In genomic region chr1:183277821-183278735, GRCh38 we compare ENCODE assay signal across 11 cellular contexts.
DNase-seq lines count a peak whose midpoint lies in the region; TF ChIP-seq lines count a peak whose summit lies in the region.
"Had no signal": no experiment of that assay in that cellular context is flagged by ENCODE, and none has a peak within 500 bp of the region (broad histone marks: within the 10 kb centered on the region; RNA-seq: fewer than 3 reads in every experiment).

No MANE protein-coding gene starts in this region.

- DNase-seq in Daoy (ENCODE audit: low read depth) (peak; percentile 70), NCI-H460 (ENCODE audit: extremely low read depth, low read depth) (peak; percentile 99), fibroblast of lung (ENCODE audit: low read depth in 2 of 2) (peak; percentile 38 to 82), progenitor cell of endocrine pancreas (ENCODE audit: low spot score, unreplicated experiment) (no peak), cerebellar cortex (ENCODE audit: low spot score) (no peak), NAMALWA (ENCODE audit: low spot score) (no peak), UCSD-AML1 (lab: John Stamatoyannopoulos, UW; ENCODE audit: unreplicated experiment) (no peak)
- no peak for DNase-seq in activated T-cell treated with anti-CD3 and anti-CD28 coated beads, Interleukin-2, amount 50 U/mL, for 48 hours
- DNase-seq: amygdala, COR-L47, erythroblast had no signal

- H3K79me2 ChIP-seq in fibroblast of lung (ENCODE audit: control insufficient read depth, insufficient read depth, low read length) = no peaks in the 10 kb centered on the region

- peaks cover 29% of the 10 kb centered on the region for H3K4me1 ChIP-seq in fibroblast of lung (ENCODE audit: control insufficient read depth, extremely low read depth, insufficient read depth, low read length)

- peak overlapping the region; percentile 84 for H3K27ac ChIP-seq in fibroblast of lung (ENCODE audit: insufficient read depth, low read length)

- H3K4me3 Mint-ChIP-seq in progenitor cell of endocrine pancreas (ENCODE audit: low read depth) = no peak overlapping the region

- no peaks in the 10 kb centered on the region for H3K36me3 Mint-ChIP-seq in progenitor cell of endocrine pancreas (ENCODE audit: insufficient read depth)

- no peak overlapping the region for H2AFZ ChIP-seq in fibroblast of lung (ENCODE audit: low read length)

- no peaks in the 10 kb centered on the region for H3K27me3 ChIP-seq in fibroblast of lung (ENCODE audit: control insufficient read depth, insufficient read depth, low read length)

- peaks cover 9% of the 10 kb centered on the region for H3K4me1 Mint-ChIP-seq in progenitor cell of endocrine pancreas (ENCODE audit: low read depth)

- no peak overlapping the region for H3K4me2 ChIP-seq in fibroblast of lung (ENCODE audit: extremely low read depth, insufficient read depth, low read length)

- H3K27ac Mint-ChIP-seq in progenitor cell of endocrine pancreas = peak overlapping the region; percentile 29

- no peaks in the 10 kb centered on the region for H4K20me1 ChIP-seq in fibroblast of lung (ENCODE audit: control insufficient read depth, extremely low read depth, insufficient read depth, low read length)

- no peak overlapping the region for H3K9ac ChIP-seq in fibroblast of lung (ENCODE audit: insufficient read depth, low read length)

- no peak overlapping the region for H3K4me3 ChIP-seq in fibroblast of lung (replicated peaks in 1 of 4; ENCODE audit: control extremely low read depth in 1 of 4, insufficient read depth in 1 of 4, low read depth in 3 of 4, low read length in 4 of 4)

- no peaks in the 10 kb centered on the region for H3K36me3 ChIP-seq in fibroblast of lung (ENCODE audit: control insufficient read depth, insufficient read depth, low read length)

- H3K27me3 Mint-ChIP-seq in progenitor cell of endocrine pancreas = peaks cover 7% of the 10 kb centered on the region

- TF ChIP-seq CTCF in fibroblast of lung (conservative IDR thresholded peaks at IDR 0.05 in 1 of 2, IDR thresholded peaks at IDR 0.05 in 1 of 2; ENCODE audit: low read depth in 1 of 2, low read length in 2 of 2) = no peak
- TF ChIP-seq CTCF in progenitor cell of endocrine pancreas (IDR thresholded peaks at IDR 0.05; ENCODE audit: unreplicated experiment) = no peak

- H3K9me3 ChIP-seq in fibroblast of lung (ENCODE audit: control insufficient read depth, insufficient read depth, low read depth, low read length) = no peaks in the 10 kb centered on the region

- H3K9me3 Mint-ChIP-seq in progenitor cell of endocrine pancreas (ENCODE audit: low read depth) = no peaks in the 10 kb centered on the region

Comparison
In these comparisons a context has a peak if more than half of its experiments do, and no peak if none do; other contexts are left out.
1. DNase-seq: peak in Daoy (single experiment), NCI-H460 (single experiment) and fibroblast of lung (2 of 2); none in progenitor cell of endocrine pancreas (single experiment), cerebellar cortex (single experiment), NAMALWA (single experiment), UCSD-AML1 (single experiment) and activated T-cell treated with anti-CD3 and anti-CD28 coated beads, Interleukin-2, amount 50 U/mL, for 48 hours (0 of 2).